In genomic region chr5:62627901-62628300, GRCh38 we compare ENCODE assay signal across 23 cellular contexts.
"Had no signal": no experiment of that assay in that cellular context is flagged by ENCODE, and none has a peak within 500 bp of the region (broad histone marks: within the 10 kb centered on the region; RNA-seq: fewer than 3 reads in every experiment).

No MANE protein-coding gene starts in this region.

- H3K27me3 Mint-ChIP-seq: type B pancreatic cell had no signal

- H3K4me3 ChIP-seq: dorsolateral prefrontal cortex, gastrocnemius medialis, lower lobe of right lung, ovary, psoas muscle, sigmoid colon, testis, tibial artery had no signal

- ATAC-seq: esophagus mucosa; gastrocnemius medialis; left ventricle myocardium superior; lower lobe of right lung; natural killer cell; psoas muscle; right cardiac atrium; stimulated activated effector memory CD8-positive, alpha-beta T cell treated with anti-CD3 and anti-CD28 coated beads, Interleukin-12 subunit alpha, Interleukin-12 subunit beta, amount 100 ng/mL, for 72 hours; stimulated activated naive CD8-positive, alpha-beta T cell treated with anti-CD3 and anti-CD28 coated beads, Interleukin-15, Interleukin-2, amounts not matched to agents 100 U/mL and 50 U/mL, for 24 hours had no signal

- H3K9me3 Mint-ChIP-seq: natural killer cell; stimulated activated effector memory CD8-positive, alpha-beta T cell treated with anti-CD3 and anti-CD28 coated beads, Interleukin-12 subunit alpha, Interleukin-12 subunit beta, amount 100 ng/mL, for 72 hours; type B pancreatic cell had no signal

- H3K9me3 ChIP-seq: gastrocnemius medialis, lower lobe of right lung, ovary, psoas muscle, sigmoid colon, testis, tibial artery had no signal

- DNase-seq: dorsolateral prefrontal cortex; effector CD4-positive, alpha-beta T cell; foreskin fibroblast; gastrocnemius medialis; left ventricle myocardium superior; lower lobe of right lung; natural killer cell; occipital lobe; ovary; posterior cingulate gyrus; psoas muscle; right cardiac atrium; sigmoid colon; stimulated activated CD4-positive, alpha-beta T cell treated with anti-CD3 and anti-CD28 coated beads, Interleukin-2, amount 100 ng/mL, for 24 hours; stimulated activated CD4-positive, alpha-beta T cell treated with anti-CD3 and anti-CD28 coated beads, Interleukin-4, amount 100 ng/mL, for 24 hours; stimulated activated naive CD8-positive, alpha-beta T cell treated with anti-CD3 and anti-CD28 coated beads, Interleukin-15, Interleukin-2, amounts not matched to agents 100 U/mL and 50 U/mL, for 24 hours; substantia nigra; testis; tibial artery had no signal

- H3K36me3 ChIP-seq: ovary had no signal

- H3K4me1 Mint-ChIP-seq: natural killer cell; stimulated activated effector memory CD8-positive, alpha-beta T cell treated with anti-CD3 and anti-CD28 coated beads, Interleukin-12 subunit alpha, Interleukin-12 subunit beta, amount 100 ng/mL, for 72 hours had no signal

- H3K4me3 Mint-ChIP-seq: natural killer cell; stimulated activated effector memory CD8-positive, alpha-beta T cell treated with anti-CD3 and anti-CD28 coated beads, Interleukin-12 subunit alpha, Interleukin-12 subunit beta, amount 100 ng/mL, for 72 hours; type B pancreatic cell had no signal

- H3K4me1 ChIP-seq: gastrocnemius medialis, lower lobe of right lung, psoas muscle, sigmoid colon, testis had no signal

- H3K27me3 ChIP-seq: dorsolateral prefrontal cortex, gastrocnemius medialis, ovary, sigmoid colon, testis, tibial artery had no signal

- H3K36me3 Mint-ChIP-seq: natural killer cell had no signal

- H3K27ac ChIP-seq: dorsolateral prefrontal cortex, epithelial cell of prostate, gastrocnemius medialis, lower lobe of right lung, ovary, psoas muscle, sigmoid colon, testis, tibial artery had no signal

- H3K27ac Mint-ChIP-seq: stimulated activated effector memory CD8-positive, alpha-beta T cell treated with anti-CD3 and anti-CD28 coated beads, Interleukin-12 subunit alpha, Interleukin-12 subunit beta, amount 100 ng/mL, for 72 hours; type B pancreatic cell had no signal
